Comparison of ENCODE assay signal across 1 cellular context in the genomic region with DNA sequence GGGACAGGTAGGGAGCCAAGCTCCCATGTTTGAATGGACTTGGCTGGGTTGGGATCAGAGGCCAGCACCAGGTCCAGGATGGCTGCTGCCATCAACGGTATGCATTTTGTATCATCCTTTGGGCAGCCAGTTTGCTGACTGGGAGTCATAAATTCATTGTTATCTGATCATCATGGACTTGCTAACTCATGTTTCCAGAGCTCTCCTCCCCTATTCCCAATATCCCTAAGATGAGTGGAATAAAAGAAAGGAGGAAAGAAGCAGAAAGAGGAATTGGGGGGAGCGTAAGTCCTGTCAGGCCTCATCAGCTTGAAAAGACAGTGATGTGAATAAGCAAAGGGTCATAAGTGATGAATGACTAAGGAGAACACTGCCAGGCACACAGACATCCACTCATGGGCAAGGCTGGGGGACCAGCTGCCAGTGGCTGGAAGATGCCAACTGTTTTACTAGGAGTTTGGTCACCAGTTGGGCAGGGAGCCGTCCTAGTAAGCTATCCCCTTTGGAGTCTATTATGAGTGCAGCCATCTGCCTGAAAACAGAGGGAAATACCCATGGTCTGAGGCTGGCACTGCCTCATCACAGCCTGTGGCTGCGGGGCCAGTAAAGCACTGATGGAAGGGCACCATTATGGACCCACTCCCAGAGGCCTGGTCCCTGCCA.
TF ChIP-seq lines count a peak whose summit lies in the region.

No MANE protein-coding gene starts in this region.

TF ChIP-seq in K562, 482 proteins besides CTCF, POLR2A, EP300 and RAD21:
- TF ChIP-seq, protein P1, sequence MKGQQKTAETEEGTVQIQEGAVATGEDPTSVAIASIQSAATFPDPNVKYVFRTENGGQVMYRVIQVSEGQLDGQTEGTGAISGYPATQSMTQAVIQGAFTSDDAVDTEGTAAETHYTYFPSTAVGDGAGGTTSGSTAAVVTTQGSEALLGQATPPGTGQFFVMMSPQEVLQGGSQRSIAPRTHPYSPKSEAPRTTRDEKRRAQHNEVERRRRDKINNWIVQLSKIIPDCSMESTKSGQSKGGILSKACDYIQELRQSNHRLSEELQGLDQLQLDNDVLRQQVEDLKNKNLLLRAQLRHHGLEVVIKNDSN (CRISPR knock-in tag; IDR thresholded peaks at IDR 0.05): no peak
- TF ChIP-seq ZNF584 (CRISPR knock-in tag; IDR thresholded peaks at IDR 0.05; ENCODE audit: low read depth) (0 out of 2 replicates have a peak, but pooled peaks have one; percentile 58), ZKSCAN8 (CRISPR knock-in tag; IDR thresholded peaks at IDR 0.05) (0 out of 2 replicates have a peak, but pooled peaks have one; percentile 11), FOXJ2 (tag; IDR thresholded peaks at IDR 0.05) (no peak), MEIS2 (IDR thresholded peaks at IDR 0.05; ENCODE audit: partially characterized antibody) (peak; percentile 57)
